In genomic region chrX:15738686-15739016, GRCh38 we compare ENCODE assay signal across 8 cellular contexts. TPM values are rescaled to one million over a fixed set of nuclear protein-coding genes. Genes with fewer than 3 reads are reported as not detected.
DNase-seq lines count a peak whose midpoint lies in the region; ATAC-seq and TF ChIP-seq lines count a peak whose summit lies in the region.

No MANE protein-coding gene starts in this region.

- TF ChIP-seq CTCF in BE2C (IDR thresholded peaks at IDR 0.05; ENCODE audit: low read depth, low read length), result no peak
- no peak for TF ChIP-seq CTCF in KMS-11 (conservative IDR thresholded peaks at IDR 0.05; ENCODE audit: low read depth, low read length)

- H3K27ac Mint-ChIP-seq in central memory CD8-positive, alpha-beta T cell (ENCODE audit: low read depth), result peak overlapping the region; percentile 93
- H3K27ac Mint-ChIP-seq in naive B cell, result peak overlapping the region; percentile 88 to 98 (median 94)

- H3K4me3 Mint-ChIP-seq in central memory CD8-positive, alpha-beta T cell, result peak overlapping the region; percentile 89
- peak overlapping the region; percentile 87 to 100 (median 94) for H3K4me3 Mint-ChIP-seq in naive B cell

- peaks cover 44% of the 10 kb centered on the region for H3K4me1 Mint-ChIP-seq in central memory CD8-positive, alpha-beta T cell
- peaks cover 35 to 47% (median 38%) of the 10 kb centered on the region in 3 donors for H3K4me1 Mint-ChIP-seq in naive B cell

- H4K20me1 ChIP-seq in KMS-11 (ENCODE audit: insufficient read depth), result no peaks in the 10 kb centered on the region

- H3K4me1 ChIP-seq in BE2C, result no peaks in the 10 kb centered on the region
- H3K4me1 ChIP-seq in KMS-11 (ENCODE audit: low read depth, poor library complexity, severe bottlenecking), result peaks cover 7% of the 10 kb centered on the region

- peak overlapping the region; percentile 54 for H3K4me2 ChIP-seq in KMS-11

- ATAC-seq in central memory CD8-positive, alpha-beta T cell (replicated peaks; ENCODE audit: extremely low read depth, poor library complexity, severe bottlenecking), result peak; percentile 54
- peak; percentile 40 to 42 for ATAC-seq in naive B cell (ENCODE audit: low read depth in 2 of 2)
- ATAC-seq in HG03442 (IDR thresholded peaks at IDR 0.05; ENCODE audit: unreplicated experiment), result no peak

- H3K36me3 ChIP-seq in BE2C, result no peaks in the 10 kb centered on the region
- no peaks in the 10 kb centered on the region for H3K36me3 ChIP-seq in KMS-11 (ENCODE audit: insufficient read depth)

- no peak overlapping the region for H2AFZ ChIP-seq in KMS-11 (ENCODE audit: low read depth)

- H3K9me3 ChIP-seq in BE2C, result no peaks in the 10 kb centered on the region

- no peaks in the 10 kb centered on the region for H3K79me2 ChIP-seq in KMS-11 (ENCODE audit: insufficient read depth, low read depth)

- no peaks in the 10 kb centered on the region for H3K27me3 ChIP-seq in BE2C
- H3K27me3 ChIP-seq in KMS-11 (ENCODE audit: insufficient read depth, low read depth), result no peaks in the 10 kb centered on the region

- H3K9me3 Mint-ChIP-seq in central memory CD8-positive, alpha-beta T cell, result no peaks in the 10 kb centered on the region
- H3K9me3 Mint-ChIP-seq in naive B cell, result no peaks in the 10 kb centered on the region

- no peak overlapping the region for H3K9ac ChIP-seq in KMS-11

- H3K36me3 Mint-ChIP-seq in central memory CD8-positive, alpha-beta T cell (ENCODE audit: insufficient read depth), result peaks cover 35% of the 10 kb centered on the region
- H3K36me3 Mint-ChIP-seq in naive B cell, result peaks cover 10 to 18% of the 10 kb centered on the region in 2 donors

- DNase-seq in BE2C (no peak), naive B cell (no peak), ecto neural progenitor cell (ENCODE audit: low spot score) (no peak), pons (ENCODE audit: low spot score) (no peak), NCI-H2107 treated with DMSO at 0.1 percent for 48 hours (lab: John Stamatoyannopoulos, UW; ENCODE audit: unreplicated experiment) (no peak)
- DNase-seq in central memory CD8-positive, alpha-beta T cell (ENCODE audit: low spot score in 2 of 2), result peak in 1 of 2 donors; percentile 20

- H3K4me3 ChIP-seq in BE2C (ENCODE audit: low read depth, low read length), result peak overlapping the region; percentile 50
- no peak overlapping the region for H3K4me3 ChIP-seq in KMS-11 (IDR thresholded peaks at IDR 0.05; ENCODE audit: insufficient read depth, low read depth, low read length)

- no peak overlapping the region for H3K27ac ChIP-seq in KMS-11

- H3K27me3 Mint-ChIP-seq in central memory CD8-positive, alpha-beta T cell, result no peaks in the 10 kb centered on the region
- H3K27me3 Mint-ChIP-seq in naive B cell, result no peaks in the 10 kb centered on the region

RNA-seq across cellular contexts. Expression of gene CA5B, which starts 0.6 kb away (rescaled TPM):
- 1.5 TPM for polyA plus RNA-seq in BE2C (2012; ENCODE audit: insufficient read depth, insufficient read length, low read depth)
- polyA plus RNA-seq in naive B cell (ENCODE audit: low read depth in 6 of 6), result 10 to 100 TPM; 37.4 to 76.1 (median 56.0) TPM

RNA-seq across cellular contexts. Expression of gene ZRSR2, which starts 51.6 kb away (rescaled TPM):
- 23.4 TPM for polyA plus RNA-seq in BE2C (2012; ENCODE audit: insufficient read depth, insufficient read length, low read depth)
- polyA plus RNA-seq in naive B cell (ENCODE audit: low read depth in 6 of 6), result 10 to 100 TPM; 15.8 to 39.2 (median 21.7) TPM
